Comparison of ENCODE assay signal across 21 cellular contexts in genomic region chr2:24265212-24265611, GRCh38.
"Had no signal": no experiment of that assay in that cellular context is flagged by ENCODE, and none has a peak within 500 bp of the region (broad histone marks: within the 10 kb centered on the region; RNA-seq: fewer than 3 reads in every experiment).

No MANE protein-coding gene starts in this region.

- H3K9me3 Mint-ChIP-seq: dendritic cell treated with granulocyte-macrophage colony-stimulating factor and Interleukin-4, amounts not matched to agents 40 ng/mL and 50 ng/mL, for 4 days; naive thymus-derived CD8-positive, alpha-beta T cell had no signal

- H3K9me3 ChIP-seq: heart right ventricle, mucosa of descending colon, neutrophil, right atrium auricular region, stomach, thoracic aorta, transverse colon had no signal

- FAIRE-seq: endothelial cell of umbilical vein, small intestine had no signal

- H3K4me3 Mint-ChIP-seq: dendritic cell treated with granulocyte-macrophage colony-stimulating factor and Interleukin-4, amounts not matched to agents 40 ng/mL and 50 ng/mL, for 4 days; naive thymus-derived CD8-positive, alpha-beta T cell had no signal

- H3K27me3 Mint-ChIP-seq: dendritic cell treated with granulocyte-macrophage colony-stimulating factor and Interleukin-4, amounts not matched to agents 40 ng/mL and 50 ng/mL, for 4 days; naive thymus-derived CD8-positive, alpha-beta T cell had no signal

- H3K27ac ChIP-seq: heart right ventricle, neutrophil, right atrium auricular region, stomach, thoracic aorta, transverse colon had no signal

- ATAC-seq: heart right ventricle; left lobe of liver; mucosa of descending colon; naive thymus-derived CD8-positive, alpha-beta T cell had no signal

- DNase-seq: erythroblast; foreskin melanocyte; heart right ventricle; hypothalamus; islet precursor cell; mammary epithelial cell; mucosa of descending colon; naive thymus-derived CD8-positive, alpha-beta T cell; posterior cingulate gyrus; small intestine; stimulated activated CD4-positive, alpha-beta T cell treated with anti-CD3 and anti-CD28 coated beads, Interleukin-12 subunit alpha, Interleukin-12 subunit beta, amount 100 ng/mL, for 4 hours; stimulated activated naive CD4-positive, alpha-beta T cell; stomach; substantia nigra; transverse colon had no signal

- H3K27me3 ChIP-seq: heart right ventricle, neutrophil, right atrium auricular region, stomach, transverse colon had no signal

- H3K27ac Mint-ChIP-seq: dendritic cell treated with granulocyte-macrophage colony-stimulating factor and Interleukin-4, amounts not matched to agents 40 ng/mL and 50 ng/mL, for 4 days had no signal
